Comparison of ENCODE assay signal across 1 cellular context in the genomic region with DNA sequence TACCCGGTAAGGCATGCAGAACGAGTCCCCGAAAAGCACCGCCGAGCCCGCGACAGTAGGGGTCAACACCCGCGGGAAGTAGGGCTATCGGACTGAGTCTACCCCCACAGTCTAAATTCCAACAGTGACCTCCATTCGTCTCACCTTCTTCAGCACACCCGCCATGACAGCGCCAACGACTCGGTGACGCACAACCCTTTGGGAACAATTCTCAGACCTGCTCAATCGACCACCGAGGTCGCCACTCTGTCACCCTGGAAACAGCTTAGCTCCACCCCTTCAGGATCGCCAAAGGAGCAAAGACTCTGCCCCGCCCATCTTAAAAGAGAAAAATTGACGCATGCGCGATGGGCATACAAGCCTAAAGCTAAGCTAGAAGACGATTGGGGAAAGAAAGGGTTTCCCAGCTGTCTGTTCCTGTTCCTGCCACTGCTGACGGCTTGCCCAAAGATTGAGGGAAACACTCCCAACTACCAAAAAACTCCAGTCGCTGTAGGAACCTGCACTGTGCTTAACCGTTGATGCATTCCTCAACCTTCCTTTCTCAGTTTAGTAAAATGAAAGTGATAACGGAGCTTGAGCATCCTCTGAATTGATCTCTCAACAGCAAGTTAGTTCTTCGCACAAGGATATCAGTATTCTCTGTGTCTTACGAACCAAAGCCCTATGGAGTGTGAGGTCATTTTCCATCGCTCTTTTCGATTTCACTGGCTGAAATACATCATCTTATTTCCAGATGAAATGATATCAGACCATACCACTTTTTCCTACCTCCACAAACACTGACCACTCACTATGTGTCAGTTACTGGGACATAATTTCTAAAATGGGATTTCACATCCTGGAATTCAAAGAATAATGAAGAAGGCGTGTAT.
TF ChIP-seq lines count a peak whose summit lies in the region.

A gene (minus strand): TSS at position 188 of the 875 bp plus-strand sequence. CDS start 23 bp downstream, at position 165.

TF ChIP-seq in WTC11, 78 proteins besides CTCF, POLR2A, EP300 and RAD21 (continued from another document):
- TF ChIP-seq, protein P1, sequence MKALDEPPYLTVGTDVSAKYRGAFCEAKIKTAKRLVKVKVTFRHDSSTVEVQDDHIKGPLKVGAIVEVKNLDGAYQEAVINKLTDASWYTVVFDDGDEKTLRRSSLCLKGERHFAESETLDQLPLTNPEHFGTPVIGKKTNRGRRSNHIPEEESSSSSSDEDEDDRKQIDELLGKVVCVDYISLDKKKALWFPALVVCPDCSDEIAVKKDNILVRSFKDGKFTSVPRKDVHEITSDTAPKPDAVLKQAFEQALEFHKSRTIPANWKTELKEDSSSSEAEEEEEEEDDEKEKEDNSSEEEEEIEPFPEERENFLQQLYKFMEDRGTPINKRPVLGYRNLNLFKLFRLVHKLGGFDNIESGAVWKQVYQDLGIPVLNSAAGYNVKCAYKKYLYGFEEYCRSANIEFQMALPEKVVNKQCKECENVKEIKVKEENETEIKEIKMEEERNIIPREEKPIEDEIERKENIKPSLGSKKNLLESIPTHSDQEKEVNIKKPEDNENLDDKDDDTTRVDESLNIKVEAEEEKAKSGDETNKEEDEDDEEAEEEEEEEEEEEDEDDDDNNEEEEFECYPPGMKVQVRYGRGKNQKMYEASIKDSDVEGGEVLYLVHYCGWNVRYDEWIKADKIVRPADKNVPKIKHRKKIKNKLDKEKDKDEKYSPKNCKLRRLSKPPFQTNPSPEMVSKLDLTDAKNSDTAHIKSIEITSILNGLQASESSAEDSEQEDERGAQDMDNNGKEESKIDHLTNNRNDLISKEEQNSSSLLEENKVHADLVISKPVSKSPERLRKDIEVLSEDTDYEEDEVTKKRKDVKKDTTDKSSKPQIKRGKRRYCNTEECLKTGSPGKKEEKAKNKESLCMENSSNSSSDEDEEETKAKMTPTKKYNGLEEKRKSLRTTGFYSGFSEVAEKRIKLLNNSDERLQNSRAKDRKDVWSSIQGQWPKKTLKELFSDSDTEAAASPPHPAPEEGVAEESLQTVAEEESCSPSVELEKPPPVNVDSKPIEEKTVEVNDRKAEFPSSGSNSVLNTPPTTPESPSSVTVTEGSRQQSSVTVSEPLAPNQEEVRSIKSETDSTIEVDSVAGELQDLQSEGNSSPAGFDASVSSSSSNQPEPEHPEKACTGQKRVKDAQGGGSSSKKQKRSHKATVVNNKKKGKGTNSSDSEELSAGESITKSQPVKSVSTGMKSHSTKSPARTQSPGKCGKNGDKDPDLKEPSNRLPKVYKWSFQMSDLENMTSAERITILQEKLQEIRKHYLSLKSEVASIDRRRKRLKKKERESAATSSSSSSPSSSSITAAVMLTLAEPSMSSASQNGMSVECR (CRISPR knock-in tag; IDR thresholded peaks at IDR 0.05; ENCODE audit: borderline replicate concordance): peak; percentile 68; the same call in 1 of the 2 replicates
- TF ChIP-seq SMAD3 (CRISPR knock-in tag; IDR thresholded peaks at IDR 0.05; ENCODE audit: borderline replicate concordance): no peak
- peak; percentile 80; the same call in 1 of the 2 replicates for TF ChIP-seq CREM (CRISPR knock-in tag; IDR thresholded peaks at IDR 0.05)
